ENCODE assay signal across 13 cellular contexts in the genomic region with DNA sequence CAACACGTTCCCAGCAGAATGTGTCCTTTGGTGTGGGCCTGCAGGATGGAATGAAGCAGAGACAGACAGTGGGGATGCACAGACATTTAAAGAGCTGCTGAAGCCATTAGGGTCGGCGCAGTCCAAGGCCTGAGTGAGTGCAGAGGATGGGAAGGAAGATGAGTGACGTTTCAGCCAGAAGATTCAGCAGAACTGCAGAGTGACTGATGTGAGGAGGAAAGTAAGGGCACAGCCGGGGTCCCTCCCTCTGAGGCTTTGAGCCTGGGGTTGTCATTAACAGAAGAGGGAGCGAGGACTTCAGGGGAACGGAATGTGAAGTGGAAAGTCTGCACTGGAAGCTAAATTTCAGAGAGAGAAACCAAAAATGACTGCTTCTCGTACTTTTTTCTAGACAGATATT.
A peak's percentile ranks its signal among the peaks of the same experiment; 100 is the strongest.
DNase-seq lines count a peak whose midpoint lies in the region; ATAC-seq and TF ChIP-seq lines count a peak whose summit lies in the region.
"Had no signal": no experiment of that assay in that cellular context is flagged by ENCODE, and none has a peak within 500 bp of the region (broad histone marks: within the 10 kb centered on the region; RNA-seq: fewer than 3 reads in every experiment).

No MANE protein-coding gene starts in this region.

- intact Hi-C loops in left ventricle myocardium superior (cut with micrococcal nuclease) = no loop called here
- intact Hi-C loops in naive thymus-derived CD4-positive, alpha-beta T cell (cut with micrococcal nuclease) = no loop called here

- DNase-seq in AG20443 (ENCODE audit: low spot score) (peak; percentile 43), adipocyte (ENCODE audit: low read depth) (peak; percentile 24), left ventricle myocardium superior (no peak), GM13976 (ENCODE audit: low spot score) (no peak), HAP-1 (ENCODE audit: low spot score in 2 of 2) (no peak), NCI-H526 (lab: John Stamatoyannopoulos, UW) (no peak)
- DNase-seq in naive thymus-derived CD4-positive, alpha-beta T cell = no peak
- DNase-seq: activated CD4-positive, alpha-beta T cell treated with anti-CD3 and anti-CD28 coated beads for 36 hours; foreskin fibroblast; GDM1; NCI-H510A had no signal

- H3K27ac ChIP-seq in rectal smooth muscle tissue (ENCODE audit: low read depth, low read length) = no peak overlapping the region
- no peak overlapping the region for H3K27ac ChIP-seq in naive thymus-derived CD4-positive, alpha-beta T cell (ENCODE audit: low read depth, low read length)
- H3K27ac ChIP-seq: SK-N-MC had no signal

- H3K27ac Mint-ChIP-seq in naive thymus-derived CD4-positive, alpha-beta T cell = no peak overlapping the region
- H3K27ac Mint-ChIP-seq: activated CD4-positive, alpha-beta T cell treated with anti-CD3 and anti-CD28 coated beads for 36 hours had no signal

- H3K36me3 Mint-ChIP-seq in naive thymus-derived CD4-positive, alpha-beta T cell = no peaks in the 10 kb centered on the region

- H3K9me3 ChIP-seq in adipocyte (ENCODE audit: control insufficient read depth, low read length) = no peaks in the 10 kb centered on the region
- H3K9me3 ChIP-seq in HAP-1 = no peaks in the 10 kb centered on the region
- H3K9me3 ChIP-seq in naive thymus-derived CD4-positive, alpha-beta T cell (ENCODE audit: control insufficient read depth in 2 of 3, low read length in 3 of 3) = no peaks in the 10 kb centered on the region

- no peak for TF ChIP-seq CTCF in GM13976 (IDR thresholded peaks at IDR 0.05; ENCODE audit: borderline replicate concordance, control extremely low read depth, extremely low read depth, insufficient read depth, missing control alignments)

- H3K4me1 Mint-ChIP-seq in naive thymus-derived CD4-positive, alpha-beta T cell = peaks cover 0 to 6% (median 0%) of the 10 kb centered on the region in 7 donors
- H3K4me1 Mint-ChIP-seq: activated CD4-positive, alpha-beta T cell treated with anti-CD3 and anti-CD28 coated beads for 36 hours had no signal

- peaks cover 0 to 3% (median 0%) of the 10 kb centered on the region in 11 donors for H3K9me3 Mint-ChIP-seq in naive thymus-derived CD4-positive, alpha-beta T cell

- CTCF ChIA-PET in naive thymus-derived CD4-positive, alpha-beta T cell (lab: Charles Lee) = no interaction called here

- H3K4me3 ChIP-seq in adipocyte (ENCODE audit: low read length) = peak overlapping the region; percentile 39
- peak overlapping the region; percentile 3 for H3K4me3 ChIP-seq in rectal smooth muscle tissue (ENCODE audit: low read length)
- H3K4me3 ChIP-seq in HAP-1 = no peak overlapping the region
- no peak overlapping the region for H3K4me3 ChIP-seq in naive thymus-derived CD4-positive, alpha-beta T cell (ENCODE audit: low read length)
- H3K4me3 ChIP-seq: SK-N-MC had no signal

- H3K27me3 ChIP-seq in adipocyte (replicated peaks; ENCODE audit: control insufficient read depth, insufficient read depth, low read length) (no peaks in the 10 kb centered on the region), rectal smooth muscle tissue (ENCODE audit: control insufficient read depth, insufficient read depth, low read length) (no peaks in the 10 kb centered on the region), HAP-1 (ENCODE audit: low read depth) (no peaks in the 10 kb centered on the region)
- H3K27me3 ChIP-seq in naive thymus-derived CD4-positive, alpha-beta T cell (ENCODE audit: control insufficient read depth in 2 of 2, insufficient read depth in 2 of 2, low read length in 2 of 2) = no peaks in the 10 kb centered on the region

- POLR2A ChIA-PET in naive thymus-derived CD4-positive, alpha-beta T cell (lab: Charles Lee) = no interaction called here

- H3K4me3 Mint-ChIP-seq in naive thymus-derived CD4-positive, alpha-beta T cell = no peak overlapping the region
- H3K4me3 Mint-ChIP-seq: activated CD4-positive, alpha-beta T cell treated with anti-CD3 and anti-CD28 coated beads for 36 hours had no signal

- peaks cover 11% of the 10 kb centered on the region for H3K36me3 ChIP-seq in adipocyte (ENCODE audit: control insufficient read depth, insufficient read depth, low read length, severe bottlenecking)
- H3K36me3 ChIP-seq in rectal smooth muscle tissue (ENCODE audit: control insufficient read depth, insufficient read depth, low read length) = no peaks in the 10 kb centered on the region
- H3K36me3 ChIP-seq in HAP-1 (replicated peaks) = no peaks in the 10 kb centered on the region
- no peaks in the 10 kb centered on the region for H3K36me3 ChIP-seq in naive thymus-derived CD4-positive, alpha-beta T cell (ENCODE audit: control insufficient read depth in 2 of 3, insufficient read depth in 3 of 3, low read length in 3 of 3)

- peak; percentile 72 for ATAC-seq in left ventricle myocardium superior
- no peak for ATAC-seq in naive thymus-derived CD4-positive, alpha-beta T cell
- ATAC-seq: activated CD4-positive, alpha-beta T cell treated with anti-CD3 and anti-CD28 coated beads for 36 hours had no signal

- H3K27me3 Mint-ChIP-seq in naive thymus-derived CD4-positive, alpha-beta T cell = peaks cover 0 to 13% (median 0%) of the 10 kb centered on the region in 5 donors

- H3K4me1 ChIP-seq in adipocyte (ENCODE audit: control insufficient read depth, insufficient read depth, low read length) (peaks cover 21% of the 10 kb centered on the region), rectal smooth muscle tissue (ENCODE audit: control insufficient read depth, insufficient read depth, low read length) (no peaks in the 10 kb centered on the region), HAP-1 (no peaks in the 10 kb centered on the region)
- H3K4me1 ChIP-seq in naive thymus-derived CD4-positive, alpha-beta T cell (ENCODE audit: control insufficient read depth in 2 of 2, insufficient read depth in 2 of 2, low read length in 2 of 2) = no peaks in the 10 kb centered on the region

- H3K9ac ChIP-seq in adipocyte (ENCODE audit: low read length) = peak overlapping the region; percentile 68
- H3K9ac ChIP-seq in rectal smooth muscle tissue (ENCODE audit: low read length) = no peak overlapping the region

- in situ Hi-C loops in GM13976 (cut with MboI; ENCODE audit: low sequenced_read_pairs, unreplicated experiment) (no loop called here), HAP-1 (cut with MboI; ENCODE audit: low sequenced_read_pairs) (no loop called here)

Comparison
In these comparisons a context has a peak if more than half of its experiments do, and no peak if none do; other contexts are left out.
1. DNase-seq: peak in AG20443 (single experiment) and adipocyte (single experiment); none in left ventricle myocardium superior (single experiment), GM13976 (single experiment), HAP-1 (0 of 2), naive thymus-derived CD4-positive, alpha-beta T cell (0 of 9) and NCI-H526 (0 of 2).
2. H3K4me3 ChIP-seq: peak in adipocyte (single experiment) and rectal smooth muscle tissue (single experiment); none in HAP-1 (single experiment) and naive thymus-derived CD4-positive, alpha-beta T cell (single experiment).